8 cellular contexts compared by ENCODE assay signal in the genomic region with DNA sequence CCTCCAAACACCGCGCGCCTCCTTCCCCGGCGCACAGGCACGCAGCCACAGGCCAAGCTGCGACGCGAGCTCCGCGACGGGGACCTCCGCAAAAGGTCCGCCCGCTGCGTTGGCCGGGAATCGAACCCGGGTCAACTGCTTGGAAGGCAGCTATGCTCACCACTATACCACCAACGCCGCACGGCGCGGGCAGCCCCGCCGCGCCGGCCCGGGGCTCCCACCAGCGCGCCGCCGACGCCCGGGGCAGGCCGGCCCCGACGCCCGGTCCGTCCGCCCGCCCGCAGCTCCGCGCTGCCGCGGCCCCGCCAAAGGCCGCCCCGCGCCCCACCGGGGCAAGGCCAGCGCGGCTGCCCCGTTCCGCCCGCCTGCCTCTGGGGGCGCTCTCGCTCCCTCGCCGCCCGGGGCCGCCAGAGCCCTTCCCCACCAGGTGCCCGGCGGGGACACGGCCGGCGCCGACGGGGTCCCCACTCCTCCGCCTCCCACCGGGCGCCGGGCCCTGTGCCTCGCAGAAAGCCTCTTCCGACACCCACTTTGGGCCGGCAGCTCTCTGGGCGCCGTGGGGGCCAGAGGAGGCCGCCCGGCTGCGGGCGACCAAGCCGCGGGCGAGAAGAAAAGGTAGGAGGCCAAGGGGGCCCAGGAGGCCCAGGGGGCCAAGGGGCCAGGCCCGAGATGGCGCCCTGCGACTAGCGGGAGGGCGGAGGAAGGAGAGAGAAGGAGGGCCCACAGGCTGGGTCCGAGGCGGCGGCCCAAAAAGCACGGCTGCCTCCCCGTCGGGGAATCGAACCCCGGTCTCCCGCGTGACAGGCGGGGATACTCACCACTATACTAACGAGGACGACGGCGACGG. TPM values are rescaled to one million over a fixed set of nuclear protein-coding genes. Genes with fewer than 3 reads are reported as not detected.
DNase-seq lines count a peak whose midpoint lies in the region; ATAC-seq and TF ChIP-seq lines count a peak whose summit lies in the region.
"Not testable (repeated sequence)": the region's sequence is repeated elsewhere in the genome, so short reads cannot be mapped to it uniquely, and the experiment has no call there.
"Had no signal": no experiment of that assay in that cellular context is flagged by ENCODE, and none has a peak within 500 bp of the region (broad histone marks: within the 10 kb centered on the region; RNA-seq: fewer than 3 reads in every experiment).

No MANE protein-coding gene starts in this region.

- not testable (repeated sequence) for DNase-seq in lower lobe of right lung

- H3K27ac Mint-ChIP-seq in activated T-helper 17 cell treated with anti-CD3 and anti-CD28 coated beads, Interleukin-2, amount 50 U/mL, for 72 hours = not testable (repeated sequence)

- H3K9me3 Mint-ChIP-seq in activated T-helper 17 cell treated with anti-CD3 and anti-CD28 coated beads, Interleukin-2, amount 50 U/mL, for 72 hours = not testable (repeated sequence)

- H3K9me3 ChIP-seq in lower lobe of right lung = not testable (repeated sequence)

- H3K4me1 ChIP-seq in lower lobe of right lung = not testable (repeated sequence)

- not testable (repeated sequence) for H3K4me3 Mint-ChIP-seq in activated T-helper 17 cell treated with anti-CD3 and anti-CD28 coated beads, Interleukin-2, amount 50 U/mL, for 72 hours

- not testable (repeated sequence) for H3K27me3 ChIP-seq in lower lobe of right lung (ENCODE audit: low read depth)

- not testable (repeated sequence) for TF ChIP-seq CTCF in lower lobe of right lung (IDR thresholded peaks at IDR 0.05)

- H3K36me3 Mint-ChIP-seq in activated T-helper 17 cell treated with anti-CD3 and anti-CD28 coated beads, Interleukin-2, amount 50 U/mL, for 72 hours (ENCODE audit: low read depth) = not testable (repeated sequence)

- not testable (repeated sequence) for H3K4me3 ChIP-seq in lower lobe of right lung

- H3K4me1 Mint-ChIP-seq in activated T-helper 17 cell treated with anti-CD3 and anti-CD28 coated beads, Interleukin-2, amount 50 U/mL, for 72 hours = not testable (repeated sequence)

- H3K36me3 ChIP-seq in lower lobe of right lung = not testable (repeated sequence)

- peak; percentile 23 for ATAC-seq in GM19023 (IDR thresholded peaks at IDR 0.05; ENCODE audit: unreplicated experiment)
- peak; percentile 28 for ATAC-seq in GM21390 (IDR thresholded peaks at IDR 0.05; ENCODE audit: unreplicated experiment)
- ATAC-seq in HG02623 (IDR thresholded peaks at IDR 0.05; ENCODE audit: unreplicated experiment) = peak; percentile 21
- ATAC-seq in HG03095 (IDR thresholded peaks at IDR 0.05; ENCODE audit: unreplicated experiment) = peak; percentile 18
- peak; percentile 6 for ATAC-seq in HG03558 (IDR thresholded peaks at IDR 0.05; ENCODE audit: extremely low read depth, unreplicated experiment)
- ATAC-seq in activated T-helper 17 cell treated with anti-CD3 and anti-CD28 coated beads, Interleukin-2, amount 50 U/mL, for 72 hours (replicated peaks) = peak; percentile 24
- peak; percentile 1 to 54 for ATAC-seq in lower lobe of right lung

- intact Hi-C loops in lower lobe of right lung (cut with DNase I) = not testable (repeated sequence)

- H3K27ac ChIP-seq in lower lobe of right lung = not testable (repeated sequence)

- H3K27me3 Mint-ChIP-seq in activated T-helper 17 cell treated with anti-CD3 and anti-CD28 coated beads, Interleukin-2, amount 50 U/mL, for 72 hours = not testable (repeated sequence)

RNA-seq across cellular contexts. Expression of a gene that starts 50.2 kb away (rescaled TPM):
- not detected for total RNA-seq in activated T-helper 17 cell treated with anti-CD3 and anti-CD28 coated beads, Interleukin-2, amount 50 U/mL, for 72 hours
- total RNA-seq in lower lobe of right lung = 223 TPM
- total RNA-seq: GM23248 had no signal

Comparison
In these comparisons a context has a peak if more than half of its experiments do, and no peak if none do; other contexts are left out.
1. RNA of a gene that starts 50.2 kb away (total RNA-seq): 223 TPM in lower lobe of right lung (single experiment); not detected in activated T-helper 17 cell treated with anti-CD3 and anti-CD28 coated beads, Interleukin-2, amount 50 U/mL, for 72 hours; every median in the first group is over 100 times any median in the second.
2. Peak in every context shown above with its lines, with median percentiles within 50 percentile points of each other: ATAC-seq.